1 cellular context compared by ENCODE assay signal in genomic region chr3:72169561-72170472, GRCh38.
TF ChIP-seq lines count a peak whose summit lies in the region.

No MANE protein-coding gene starts in this region.

TF ChIP-seq in HepG2, 621 proteins besides CTCF, POLR2A, EP300 and RAD21 (continued from another document):
- TF ChIP-seq SNAPC4 (CRISPR knock-in tag; IDR thresholded peaks at IDR 0.05) (no peak), ZNF276 (CRISPR knock-in tag; IDR thresholded peaks at IDR 0.05; ENCODE audit: low read depth) (no peak), ZNF367 (CRISPR knock-in tag; IDR thresholded peaks at IDR 0.05; ENCODE audit: borderline replicate concordance) (no peak)
